In genomic region chr17:79844869-79845600, GRCh38 we compare ENCODE assay signal across 8 cellular contexts. TPM values are rescaled to one million over a fixed set of nuclear protein-coding genes. Genes with fewer than 3 reads are reported as not detected.
DNase-seq lines count a peak whose midpoint lies in the region; ATAC-seq, FAIRE-seq and TF ChIP-seq lines count a peak whose summit lies in the region.

No MANE protein-coding gene starts in this region.

- H3K9ac ChIP-seq in H1 (replicated peaks in 1 of 4; ENCODE audit: extremely low read depth in 1 of 4, low read depth in 3 of 4, low read length in 3 of 4): no peak overlapping the region

- no peak overlapping the region for H3K27ac Mint-ChIP-seq in activated B cell treated with CpG ODN at 0.5 μM for 24 hours

- peak overlapping the region; percentile 41 for H3K4me3 Mint-ChIP-seq in activated B cell treated with CpG ODN at 0.5 μM for 24 hours

- H3K18ac ChIP-seq in H1 (ENCODE audit: extremely low read depth, low read length): peak overlapping the region; percentile 38

- H3K27ac ChIP-seq in H1 (ENCODE audit: low read depth, low read length): no peak overlapping the region
- H3K27ac ChIP-seq in muscle layer of duodenum (ENCODE audit: low read length): peak overlapping the region; percentile 75
- peak overlapping the region; percentile 69 for H3K27ac ChIP-seq in upper lobe of right lung

- H3K4me1 Mint-ChIP-seq in activated B cell treated with CpG ODN at 0.5 μM for 24 hours: peaks cover 37% of the 10 kb centered on the region

- TF ChIP-seq EP300 in H1 (IDR thresholded peaks at IDR 0.05; ENCODE audit: borderline replicate concordance in 1 of 2, low read depth in 2 of 2, low read length in 2 of 2): 0 out of 3 replicates have a peak, but pooled peaks of 1 of the 2 experiments have one; percentile 15

- no peaks in the 10 kb centered on the region for H3K9me3 Mint-ChIP-seq in activated B cell treated with CpG ODN at 0.5 μM for 24 hours

- peak; percentile 72 for ATAC-seq in activated B cell treated with CpG ODN at 0.5 μM for 24 hours (ENCODE audit: low read depth)
- ATAC-seq in upper lobe of right lung: peak; percentile 73
- no peak for ATAC-seq in GM19463 (IDR thresholded peaks at IDR 0.05; ENCODE audit: unreplicated experiment)

- H2BK20ac ChIP-seq in H1 (ENCODE audit: low read length): no peak overlapping the region

- peaks cover 26% of the 10 kb centered on the region for H3K27me3 Mint-ChIP-seq in activated B cell treated with CpG ODN at 0.5 μM for 24 hours

- H3K9me3 ChIP-seq in H1 (ENCODE audit: insufficient read depth in 2 of 2, low read depth in 1 of 2, low read length in 1 of 2) (peaks cover 0 to 8% of the 10 kb centered on the region in 2 experiments; a peak in 2 of 4 replicates), muscle layer of duodenum (ENCODE audit: control insufficient read depth in 1 of 2, low read length in 2 of 2) (no peaks in the 10 kb centered on the region), upper lobe of right lung (no peaks in the 10 kb centered on the region)

- no peaks in the 10 kb centered on the region for H3K36me3 Mint-ChIP-seq in activated B cell treated with CpG ODN at 0.5 μM for 24 hours (ENCODE audit: low read depth)

- H3K27me3 ChIP-seq in H1 (replicated peaks in 1 of 4; ENCODE audit: control insufficient read depth in 3 of 4, extremely low read depth in 1 of 4, insufficient read depth in 3 of 4, low read length in 3 of 4) (peaks cover 57 to 64% (median 63%) of the 10 kb centered on the region in 4 experiments), muscle layer of duodenum (ENCODE audit: low read depth, low read length) (peaks cover 25% of the 10 kb centered on the region), upper lobe of right lung (peaks cover 38% of the 10 kb centered on the region)

- H2BK120ac ChIP-seq in H1 (replicated peaks; ENCODE audit: low read depth, low read length): no peak overlapping the region

- TF ChIP-seq RAD21 in H1 (IDR thresholded peaks at IDR 0.05 in 1 of 2, conservative IDR thresholded peaks at IDR 0.05 in 1 of 2; ENCODE audit: low read depth in 2 of 2, low read length in 2 of 2): peak; percentile 55 to 77

- H3K36me3 ChIP-seq in H1 (ENCODE audit: control insufficient read depth in 2 of 4, insufficient read depth in 4 of 4, low read length in 3 of 4) (peaks cover 0 to 16% (median 0%) of the 10 kb centered on the region in 4 experiments; a peak in 1 of 8 replicates), muscle layer of duodenum (ENCODE audit: control insufficient read depth in 1 of 2, insufficient read depth in 2 of 2, low read length in 2 of 2) (no peaks in the 10 kb centered on the region), upper lobe of right lung (no peaks in the 10 kb centered on the region)

- H4K5ac ChIP-seq in H1 (ENCODE audit: insufficient read length, low read depth, low read length): no peak overlapping the region

- peaks cover 6% of the 10 kb centered on the region; the same call in 1 of the 2 replicates for H3K23me2 ChIP-seq in H1 (ENCODE audit: low read depth, low read length)

- H3K79me2 ChIP-seq in H1 (ENCODE audit: control insufficient read depth in 1 of 2, insufficient read depth in 2 of 2, low read length in 2 of 2): no peaks in the 10 kb centered on the region

- POLR2A ChIA-PET in activated B cell treated with CpG ODN at 0.5 μM for 24 hours (lab: Charles Lee) (interaction anchor here (0.6 to 7.2 kb wide), 11 partner anchors 8 to 149 kb away, joined by 3 to 212 read pairs (median 4); partner anchors contain the start of gene CBX8), H1 (lab: Charles Lee; ENCODE audit: partially characterized antibody) (interaction anchor here (1.0 to 7.6 kb wide), 3 partner anchors 9 to 74 kb away, joined by 3 to 111 read pairs (median 4); no protein-coding TSS in a partner anchor)

- no peak for FAIRE-seq in D721Med (lab: Jason Lieb, UNC)
- no peak for FAIRE-seq in H1 (lab: Jason Lieb, UNC)

- H2BK12ac ChIP-seq in H1 (ENCODE audit: low read depth, low read length): no peak overlapping the region

- H3K56ac ChIP-seq in H1 (replicated peaks; ENCODE audit: insufficient read length, low read depth, low read length): no peak overlapping the region

- H2AK5ac ChIP-seq in H1 (ENCODE audit: low read depth, low read length): no peak overlapping the region

- H3K4me3 ChIP-seq in H1 (ENCODE audit: extremely low read depth in 1 of 4, insufficient read depth in 2 of 4, low read depth in 3 of 4, low read length in 4 of 4): peak overlapping the region in 3 of 4 experiments; percentile 20 to 60 (median 23); a peak in 4 of 8 replicates
- peak overlapping the region in 1 of 2 donors; percentile 75 for H3K4me3 ChIP-seq in muscle layer of duodenum (ENCODE audit: low read depth in 1 of 2, low read length in 2 of 2)
- peak overlapping the region; percentile 64 for H3K4me3 ChIP-seq in upper lobe of right lung

- no peak overlapping the region for H4K8ac ChIP-seq in H1 (ENCODE audit: extremely low read depth, insufficient read depth, low read length)

- CTCF ChIA-PET in activated B cell treated with CpG ODN at 0.5 μM for 24 hours (lab: Charles Lee): interaction anchor here (1.1 to 3.9 kb wide), 9 partner anchors 8 to 164 kb away, joined by 3 to 23 read pairs (median 4); no protein-coding TSS in a partner anchor
- CTCF ChIA-PET in H1 (lab: Charles Lee; ENCODE audit: partially characterized antibody): interaction anchor here (0.7 to 11.6 kb wide), 33 partner anchors 8 to 145 kb away, joined by 3 to 181 read pairs (median 5); no protein-coding TSS in a partner anchor

- peak; percentile 95 for DNase-seq in D721Med (ENCODE audit: insufficient read length, low spot score)
- peak; percentile 45 for DNase-seq in HPDE6-E6E7 (ENCODE audit: extremely low spot score)
- DNase-seq in activated B cell treated with CpG ODN at 0.5 μM for 24 hours: peak; percentile 72
- peak in 1 of 2 experiments; percentile 88 for DNase-seq in H1 (ENCODE audit: low read depth in 1 of 2, low spot score in 2 of 2)
- peak; percentile 85 for DNase-seq in upper lobe of right lung
- DNase-seq in OCI-M2 (lab: John Stamatoyannopoulos, UW; ENCODE audit: unreplicated experiment): no peak

- no peak overlapping the region for H4K91ac ChIP-seq in H1 (replicated peaks; ENCODE audit: insufficient read length, low read length)

- H3K4ac ChIP-seq in H1 (replicated peaks; ENCODE audit: insufficient read length, low read depth, low read length): no peak overlapping the region

- no peak overlapping the region for H2BK5ac ChIP-seq in H1 (ENCODE audit: low read depth, low read length)

- H3K23ac ChIP-seq in H1 (ENCODE audit: insufficient read length): no peak overlapping the region

- no peak overlapping the region for H2AFZ ChIP-seq in H1 (ENCODE audit: low read length)

- no peaks in the 10 kb centered on the region for H3K79me1 ChIP-seq in H1 (ENCODE audit: low read depth, low read length)

- no peak overlapping the region for H3K14ac ChIP-seq in H1 (ENCODE audit: insufficient read length)

- H3K4me1 ChIP-seq in H1 (replicated peaks in 1 of 4; ENCODE audit: control insufficient read depth in 3 of 4, insufficient read depth in 4 of 4, low read length in 3 of 4) (peaks cover 0 to 23% (median 15%) of the 10 kb centered on the region in 4 experiments; a peak in 5 of 7 replicates), muscle layer of duodenum (ENCODE audit: control insufficient read depth in 1 of 2, insufficient read depth in 2 of 2, low read length in 2 of 2) (peaks cover 7 to 57% of the 10 kb centered on the region in 2 donors), upper lobe of right lung (peaks cover 47% of the 10 kb centered on the region)

- no peak for TF ChIP-seq POLR2A in H1 (IDR thresholded peaks at IDR 0.05; ENCODE audit: control extremely low read depth in 1 of 2, low read depth in 2 of 2, low read length in 2 of 2)

- WGBS in H1 (ENCODE audit: extremely low coverage in 1 of 2, insufficient coverage in 1 of 2, insufficient read length in 1 of 2, insufficient replicate concordance in 2 of 2, low coverage in 1 of 2, low lambda C conversion rate in 2 of 2, missing lambda C conversion rate in 1 of 2), 2 experiments: 10% methylated on average over 15 of the region's 38 CpGs; no CpG with 5 or more reads in 1 of the 2 experiments

- intact Hi-C loops in activated B cell treated with CpG ODN at 0.5 μM for 24 hours (cut with micrococcal nuclease) (loop anchor here (1.0 kb wide), 2 partner anchors 125 to 146 kb away; no protein-coding TSS in a partner anchor), upper lobe of right lung (cut with DNase I) (loop anchor here (5.0 kb wide), 1 partner anchor 38 kb away; no protein-coding TSS in a partner anchor)

- H2BK15ac ChIP-seq in H1 (ENCODE audit: low read length): no peak overlapping the region

- peaks cover 6 to 8% of the 10 kb centered on the region in 2 experiments for H4K20me1 ChIP-seq in H1 (replicated peaks in 1 of 2; ENCODE audit: control insufficient read depth in 1 of 2, insufficient read depth in 2 of 2, low read length in 2 of 2)

- peak; percentile 74 for TF ChIP-seq CTCF in D721Med (IDR thresholded peaks at IDR 0.05; ENCODE audit: insufficient read depth, missing control alignments)
- TF ChIP-seq CTCF in activated B cell treated with CpG ODN at 0.5 μM for 24 hours (IDR thresholded peaks at IDR 0.05): no peak
- TF ChIP-seq CTCF in H1 (IDR thresholded peaks at IDR 0.05; ENCODE audit: control extremely low read depth in 1 of 3, insufficient read depth in 1 of 3, low read depth in 1 of 3, low read length in 3 of 3): peak; percentile 67 to 88 (median 84)
- peak; percentile 72 for TF ChIP-seq CTCF in upper lobe of right lung (IDR thresholded peaks at IDR 0.05)

- peak overlapping the region; percentile 77 to 90 for H3K4me2 ChIP-seq in H1 (ENCODE audit: insufficient read depth in 1 of 2, low read depth in 2 of 2, low read length in 2 of 2)

RNA-seq across cellular contexts. Expression of gene CBX4, which starts 5.8 kb away (rescaled TPM):
- total RNA-seq in activated B cell treated with CpG ODN at 0.5 μM for 24 hours (55.6 and 56.3 TPM in 2 replicates), upper lobe of right lung (20.2 TPM)
- 3.2 and 4.0 TPM in 2 replicates for total RNA-seq in H1 (2021; fragmentation: NEBNext Ultra II Directional; extraction: Animal tissue kit (Norgen Biotek cat#: 25700))
- 1.8 and 3.6 TPM in 2 replicates for polyA plus RNA-seq in H1 (2011; rRNA removed)
- 3.5 TPM for polyA plus RNA-seq in H1 (2011; cell fraction: cytosol; rRNA removed)
- 5.3 TPM for polyA plus RNA-seq in H1 (2011; cell fraction: nucleus; rRNA removed)
- 0.79 to 2.9 TPM (median 2.4 TPM) in 4 replicates for polyA plus RNA-seq in H1 (2012, experiment 1 of 2)
- polyA plus RNA-seq in H1 (2012, experiment 2 of 2): 1.8 TPM
- 2.0 TPM for polyA plus RNA-seq in H1 (2013, experiment 1 of 2)
- 1.9 TPM for polyA plus RNA-seq in H1 (2013, experiment 2 of 2)
- 1.9 and 3.6 TPM in 2 replicates for polyA minus RNA-seq in H1 (2011; rRNA and poly(A)+ RNA removed)
- polyA minus RNA-seq in H1 (2011; cell fraction: cytosol; rRNA and poly(A)+ RNA removed): 13.8 TPM
- polyA minus RNA-seq in H1 (2011; cell fraction: nucleus; rRNA and poly(A)+ RNA removed): 6.5 TPM

RNA-seq across cellular contexts. Expression of gene CBX8, which starts 48.2 kb away (rescaled TPM):
- 4.0 and 4.9 TPM in 2 replicates for total RNA-seq in activated B cell treated with CpG ODN at 0.5 μM for 24 hours
- total RNA-seq in H1 (2021; fragmentation: NEBNext Ultra II Directional; extraction: Animal tissue kit (Norgen Biotek cat#: 25700)): 1.5 and 2.1 TPM in 2 replicates
- polyA plus RNA-seq in H1 (2011; rRNA removed): 0.09 and 0.31 TPM in 2 replicates
- polyA plus RNA-seq in H1 (2011; cell fraction: cytosol; rRNA removed): 0.28 TPM
- polyA plus RNA-seq in H1 (2011; cell fraction: nucleus; rRNA removed): 0.33 TPM
- 0.50 to 1.6 TPM (median 1.2 TPM) in 4 replicates for polyA plus RNA-seq in H1 (2012, experiment 1 of 2)
- polyA plus RNA-seq in H1 (2012, experiment 2 of 2): 1.0 TPM
- 0.30 TPM for polyA plus RNA-seq in H1 (2013, experiment 1 of 2)
- 0.55 TPM for polyA plus RNA-seq in H1 (2013, experiment 2 of 2)
- 0.13 TPM in 1 of 2 replicates, not detected in the other for polyA minus RNA-seq in H1 (2011; rRNA and poly(A)+ RNA removed)
- 0.29 TPM for polyA minus RNA-seq in H1 (2011; cell fraction: cytosol; rRNA and poly(A)+ RNA removed)
- 0.30 TPM for polyA minus RNA-seq in H1 (2011; cell fraction: nucleus; rRNA and poly(A)+ RNA removed)
- 4.9 TPM for total RNA-seq in upper lobe of right lung
